Comparison of ENCODE assay signal across 18 cellular contexts in the genomic region with DNA sequence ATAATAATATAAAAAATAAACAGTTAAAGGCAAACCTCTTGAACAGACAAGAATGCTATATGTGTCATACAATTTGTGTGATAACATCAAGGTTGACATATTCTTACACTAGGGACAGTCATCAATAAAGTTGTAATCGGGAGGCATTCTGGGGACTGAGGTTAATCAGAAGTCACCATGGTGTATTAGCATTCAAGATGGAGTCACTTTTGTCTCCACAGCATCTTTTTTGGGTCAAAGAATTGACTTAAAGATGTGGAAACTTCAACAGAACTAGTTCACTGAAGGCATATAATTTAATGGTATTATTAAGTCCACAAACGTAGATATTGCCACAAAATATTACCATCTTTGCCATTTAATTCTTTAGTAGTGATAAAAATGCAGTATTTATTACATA.
DNase-seq lines count a peak whose midpoint lies in the region; ATAC-seq, FAIRE-seq and TF ChIP-seq lines count a peak whose summit lies in the region.
"Had no signal": no experiment of that assay in that cellular context is flagged by ENCODE, and none has a peak within 500 bp of the region (broad histone marks: within the 10 kb centered on the region; RNA-seq: fewer than 3 reads in every experiment).

No MANE protein-coding gene starts in this region.

- peaks cover 8% of the 10 kb centered on the region for H3K9me3 Mint-ChIP-seq in GM23338
- H3K9me3 Mint-ChIP-seq: CD8-positive, alpha-beta T cell; HFFc6 had no signal

- intact Hi-C loops in body of pancreas (cut with DNase I) = no loop called here

- no peaks in the 10 kb centered on the region for H3K27me3 ChIP-seq in GM23338 (ENCODE audit: insufficient read depth)
- H3K27me3 ChIP-seq in HUES6 (ENCODE audit: control insufficient read depth, insufficient read depth, low read length) = no peaks in the 10 kb centered on the region
- H3K27me3 ChIP-seq in H1 (replicated peaks in 1 of 4; ENCODE audit: control insufficient read depth in 3 of 4, extremely low read depth in 1 of 4, insufficient read depth in 3 of 4, low read length in 3 of 4) = no peaks in the 10 kb centered on the region
- no peaks in the 10 kb centered on the region for H3K27me3 ChIP-seq in body of pancreas
- H3K27me3 ChIP-seq: BLaER1 had no signal

- TF ChIP-seq RAD21 in H1 (IDR thresholded peaks at IDR 0.05 in 1 of 2, conservative IDR thresholded peaks at IDR 0.05 in 1 of 2; ENCODE audit: low read depth in 2 of 2, low read length in 2 of 2) = no peak

- H3K79me2 ChIP-seq in GM23338 (replicated peaks; ENCODE audit: insufficient read depth) = no peaks in the 10 kb centered on the region
- no peaks in the 10 kb centered on the region for H3K79me2 ChIP-seq in H1 (ENCODE audit: control insufficient read depth in 1 of 2, insufficient read depth in 2 of 2, low read length in 2 of 2)

- no peak for TF ChIP-seq CTCF in GM23338 (conservative IDR thresholded peaks at IDR 0.05; ENCODE audit: low read depth in 2 of 2)
- TF ChIP-seq CTCF in H1 (IDR thresholded peaks at IDR 0.05; ENCODE audit: control extremely low read depth in 1 of 3, insufficient read depth in 1 of 3, low read depth in 1 of 3, low read length in 3 of 3) = no peak
- no peak for TF ChIP-seq CTCF in body of pancreas (IDR thresholded peaks at IDR 0.05)

- no peak overlapping the region for H2BK12ac ChIP-seq in H1 (ENCODE audit: low read depth, low read length)

- H2BK20ac ChIP-seq in H1 (ENCODE audit: low read length) = peak overlapping the region; percentile 96; the same call in 1 of the 2 replicates

- H3K4me1 Mint-ChIP-seq in GM23338 = peaks cover 44% of the 10 kb centered on the region
- H3K4me1 Mint-ChIP-seq: B cell; CD4-positive, CD25-positive, alpha-beta regulatory T cell had no signal

- TF ChIP-seq POLR2A in H1 (IDR thresholded peaks at IDR 0.05; ENCODE audit: control extremely low read depth in 1 of 2, low read depth in 2 of 2, low read length in 2 of 2) (no peak), body of pancreas (IDR thresholded peaks at IDR 0.05) (no peak)

- no peak for FAIRE-seq in H1 (lab: Jason Lieb, UNC)
- FAIRE-seq: GM12892 had no signal

- H3K36me3 ChIP-seq in GM23338 (ENCODE audit: insufficient read depth) (no peaks in the 10 kb centered on the region; the same call in 1 of the 2 replicates), HUES6 (ENCODE audit: control insufficient read depth, insufficient read depth, low read length) (peaks cover 10% of the 10 kb centered on the region; the same call in 1 of the 2 replicates), H1 (ENCODE audit: control insufficient read depth in 2 of 4, insufficient read depth in 4 of 4, low read length in 3 of 4) (no peaks in the 10 kb centered on the region; a peak in 1 of 8 replicates), body of pancreas (replicated peaks in 1 of 2; ENCODE audit: insufficient read depth in 1 of 2, low read depth in 2 of 2) (no peaks in the 10 kb centered on the region)
- H3K36me3 ChIP-seq: BLaER1, HAP-1 had no signal

- H3K4me1 ChIP-seq in GM23338 (ENCODE audit: insufficient read depth) (peaks cover 26% of the 10 kb centered on the region), HUES6 (ENCODE audit: control insufficient read depth, insufficient read depth, low read length) (peaks cover 34% of the 10 kb centered on the region), H1 (replicated peaks in 1 of 4; ENCODE audit: control insufficient read depth in 3 of 4, insufficient read depth in 4 of 4, low read length in 3 of 4) (peaks cover 7 to 23% (median 16%) of the 10 kb centered on the region in 4 experiments; a peak in 6 of 7 replicates), body of pancreas (no peaks in the 10 kb centered on the region)
- H3K4me1 ChIP-seq: BLaER1, Caco-2 had no signal

- no peak overlapping the region for H3K23ac ChIP-seq in H1 (ENCODE audit: insufficient read length)

- no peak overlapping the region for H3K9ac ChIP-seq in HUES6 (ENCODE audit: low read length)
- H3K9ac ChIP-seq in H1 (replicated peaks in 1 of 4; ENCODE audit: extremely low read depth in 1 of 4, low read depth in 3 of 4, low read length in 3 of 4) = no peak overlapping the region
- H3K9ac ChIP-seq: BLaER1 had no signal

- no peak overlapping the region; the same call in 1 of the 2 replicates for H2AK5ac ChIP-seq in H1 (ENCODE audit: low read depth, low read length)

- H3K9me3 ChIP-seq in HUES6 (ENCODE audit: control insufficient read depth, insufficient read depth, low read depth, low read length) (peaks cover 15% of the 10 kb centered on the region; the same call in 1 of the 2 replicates), H1 (ENCODE audit: insufficient read depth in 2 of 2, low read depth in 1 of 2, low read length in 1 of 2) (peaks cover 4 to 5% of the 10 kb centered on the region in 2 experiments; a peak in 3 of 4 replicates), body of pancreas (no peaks in the 10 kb centered on the region)
- H3K9me3 ChIP-seq: BLaER1, Caco-2, HAP-1 had no signal

- H3K56ac ChIP-seq in H1 (replicated peaks; ENCODE audit: insufficient read length, low read depth, low read length) = peak overlapping the region; percentile 87

- no peak overlapping the region for H2BK15ac ChIP-seq in H1 (ENCODE audit: low read length)

- peak overlapping the region; percentile 95 for H3K27ac ChIP-seq in GM23338 (ENCODE audit: low read depth)
- H3K27ac ChIP-seq in HUES6 (ENCODE audit: low read depth, low read length) = peak overlapping the region; percentile 55; the same call in 1 of the 2 replicates
- peak overlapping the region; percentile 53; the same call in 1 of the 2 replicates for H3K27ac ChIP-seq in H1 (ENCODE audit: low read depth, low read length)
- no peak overlapping the region for H3K27ac ChIP-seq in body of pancreas
- H3K27ac ChIP-seq: 22Rv1, BLaER1, C4-2B had no signal

- H3K4me3 ChIP-seq in GM23338 (no peak overlapping the region), HUES6 (ENCODE audit: low read depth, low read length) (no peak overlapping the region), H1 (ENCODE audit: extremely low read depth in 1 of 4, insufficient read depth in 2 of 4, low read depth in 3 of 4, low read length in 4 of 4) (no peak overlapping the region), body of pancreas (no peak overlapping the region)
- H3K4me3 ChIP-seq: BLaER1, HAP-1 had no signal

- H4K91ac ChIP-seq in H1 (replicated peaks; ENCODE audit: insufficient read length, low read length) = peak overlapping the region; percentile 100

- peak overlapping the region; percentile 99 for H2BK120ac ChIP-seq in H1 (replicated peaks; ENCODE audit: low read depth, low read length)

- DNase-seq in GM23338 (ENCODE audit: low spot score) (no peak), H1 (ENCODE audit: low read depth in 1 of 2, low spot score in 2 of 2) (no peak), activated T-cell treated with anti-CD3 and anti-CD28 coated beads for 4 hours (no peak), body of pancreas (no peak), NCI-H748 (lab: John Stamatoyannopoulos, UW; ENCODE audit: unreplicated experiment) (no peak)
- DNase-seq: Caco-2; CD4-positive, CD25-positive, alpha-beta regulatory T cell; CD8-positive, alpha-beta T cell; DMS153; DND-41; HFFc6 had no signal

- H3K14ac ChIP-seq in H1 (ENCODE audit: insufficient read length) = no peak overlapping the region

- H4K20me1 ChIP-seq in GM23338 (replicated peaks; ENCODE audit: insufficient read depth) (no peaks in the 10 kb centered on the region), H1 (replicated peaks in 1 of 2; ENCODE audit: control insufficient read depth in 1 of 2, insufficient read depth in 2 of 2, low read length in 2 of 2) (no peaks in the 10 kb centered on the region)
- H4K20me1 ChIP-seq: BLaER1 had no signal

- 0 out of 2 replicates have a peak, but pooled peaks cover 5% of the 10 kb centered on the region for H3F3A ChIP-seq in GM23338 (replicated peaks; ENCODE audit: low read depth)

- no peaks in the 10 kb centered on the region for H3K9me2 ChIP-seq in GM23338 (ENCODE audit: insufficient read depth)

- peaks cover 43% of the 10 kb centered on the region for H3K36me3 Mint-ChIP-seq in GM23338 (ENCODE audit: low read depth)
- H3K36me3 Mint-ChIP-seq: CD4-positive, CD25-positive, alpha-beta regulatory T cell; CD8-positive, alpha-beta T cell had no signal

- H2BK5ac ChIP-seq in H1 (ENCODE audit: low read depth, low read length) = peak overlapping the region; percentile 95; the same call in 1 of the 2 replicates

- H3K4me2 ChIP-seq in GM23338 (no peak overlapping the region), H1 (ENCODE audit: insufficient read depth in 1 of 2, low read depth in 2 of 2, low read length in 2 of 2) (no peak overlapping the region)
- H3K4me2 ChIP-seq: BLaER1 had no signal

- WGBS in H1 (ENCODE audit: extremely low coverage in 1 of 2, insufficient coverage in 1 of 2, insufficient read length in 1 of 2, insufficient replicate concordance in 2 of 2, low coverage in 1 of 2, low lambda C conversion rate in 2 of 2, missing lambda C conversion rate in 1 of 2), 2 experiments = 81% methylated on average over 2 of the region's 2 CpGs; no CpG with 5 or more reads in 1 of the 2 experiments
- WGBS in body of pancreas, 2 donors = 66 to 83% methylated on average over 2 of the region's 2 CpGs

- no peak overlapping the region for H4K8ac ChIP-seq in H1 (ENCODE audit: extremely low read depth, insufficient read depth, low read length)

- no peaks in the 10 kb centered on the region for H3K79me1 ChIP-seq in H1 (ENCODE audit: low read depth, low read length)

- peak overlapping the region; percentile 86 for H3K4ac ChIP-seq in H1 (replicated peaks; ENCODE audit: insufficient read length, low read depth, low read length)

- no peak overlapping the region for H4K5ac ChIP-seq in H1 (ENCODE audit: insufficient read length, low read depth, low read length)

- ATAC-seq in GM23338 (no peak), body of pancreas (no peak)
- ATAC-seq: CD8-positive, alpha-beta T cell had no signal

- no peak overlapping the region; the same call in 1 of the 2 replicates for H3K27ac Mint-ChIP-seq in GM23338
- H3K27ac Mint-ChIP-seq: B cell; CD4-positive, CD25-positive, alpha-beta regulatory T cell; CD8-positive, alpha-beta T cell; HFFc6 had no signal

- POLR2A ChIA-PET in H1 (lab: Charles Lee; ENCODE audit: partially characterized antibody) = interaction anchor here (1.0 kb wide), 1 partner anchor 13 kb away, joined by 5 read pairs; no protein-coding TSS in a partner anchor

- H3K23me2 ChIP-seq in H1 (ENCODE audit: low read depth, low read length) = no peaks in the 10 kb centered on the region

- no peak overlapping the region for H2AFZ ChIP-seq in GM23338
- H2AFZ ChIP-seq in H1 (ENCODE audit: low read length) = no peak overlapping the region

- TF ChIP-seq EP300 in H1 (IDR thresholded peaks at IDR 0.05; ENCODE audit: borderline replicate concordance in 1 of 2, low read depth in 2 of 2, low read length in 2 of 2) = no peak

- CTCF ChIA-PET in H1 (lab: Charles Lee; ENCODE audit: partially characterized antibody) = no interaction called here

- peaks cover 14% of the 10 kb centered on the region for H3K27me3 Mint-ChIP-seq in GM23338 (ENCODE audit: insufficient read depth, low read depth, poor library complexity)
- H3K27me3 Mint-ChIP-seq: B cell; CD4-positive, CD25-positive, alpha-beta regulatory T cell had no signal

- H3K4me3 Mint-ChIP-seq in GM23338 = no peak overlapping the region
- H3K4me3 Mint-ChIP-seq: B cell; CD4-positive, CD25-positive, alpha-beta regulatory T cell; CD8-positive, alpha-beta T cell; HFFc6 had no signal

- peak overlapping the region; percentile 26; the same call in 1 of the 2 replicates for H3K18ac ChIP-seq in H1 (ENCODE audit: extremely low read depth, low read length)

TF ChIP-seq in H1, 55 proteins besides CTCF, POLR2A, EP300 and RAD21 (continues in another document):
- no peak for TF ChIP-seq FOSL1 (IDR thresholded peaks at IDR 0.05; ENCODE audit: insufficient read depth, low read depth, low read length)

Comparison
In these comparisons a context has a peak if more than half of its experiments do, and no peak if none do; other contexts are left out.
1. H3K27ac ChIP-seq: peak in GM23338 (single experiment), HUES6 (single experiment) and H1 (single experiment); none in body of pancreas (0 of 4).